24 cellular contexts compared by ENCODE assay signal in the genomic region with DNA sequence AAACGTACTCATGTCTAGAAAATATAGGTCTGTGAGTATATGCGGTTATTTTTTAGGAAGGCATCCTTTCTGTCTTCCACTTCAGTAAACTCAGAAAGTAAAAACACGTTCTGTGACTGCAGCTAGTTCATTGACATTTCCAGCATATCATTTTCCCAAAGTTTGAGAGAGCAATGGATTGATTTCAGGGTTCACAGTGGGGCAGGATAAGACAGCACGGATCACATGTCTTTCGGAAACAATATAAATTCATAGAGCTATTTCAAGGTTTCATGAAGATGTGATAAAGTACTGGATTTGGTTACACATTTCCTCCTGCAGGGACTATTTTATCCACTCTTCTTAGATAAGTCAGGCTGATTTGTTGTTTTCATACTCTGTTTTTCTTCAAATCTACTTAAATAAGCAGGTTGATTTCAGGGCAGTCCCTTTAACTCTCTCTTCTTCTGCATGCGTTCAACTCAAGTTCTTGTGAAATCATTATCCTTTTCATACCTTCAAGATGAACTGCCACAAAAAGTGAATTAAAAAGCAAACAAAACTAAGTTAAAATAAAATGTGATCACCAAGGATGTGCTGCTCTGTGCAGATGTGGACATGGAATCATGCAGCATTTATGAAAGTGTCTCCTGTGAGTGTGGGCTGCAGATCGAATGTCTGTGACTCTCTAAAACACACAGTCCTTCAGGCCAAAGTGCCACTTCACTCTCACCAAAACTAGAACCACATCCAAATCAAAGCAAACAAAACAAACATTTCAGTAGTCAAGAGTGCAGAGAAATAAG.
DNase-seq lines count a peak whose midpoint lies in the region; ATAC-seq, FAIRE-seq and TF ChIP-seq lines count a peak whose summit lies in the region.
"Had no signal": no experiment of that assay in that cellular context is flagged by ENCODE, and none has a peak within 500 bp of the region (broad histone marks: within the 10 kb centered on the region; RNA-seq: fewer than 3 reads in every experiment).

No MANE protein-coding gene starts in this region.

- peak overlapping the region; percentile 0 for H3K27ac Mint-ChIP-seq in chondrocyte (ENCODE audit: unreplicated experiment)
- peak overlapping the region; percentile 81 for H3K27ac Mint-ChIP-seq in nephron progenitor cell
- H3K27ac Mint-ChIP-seq: activated naive CD4-positive, alpha-beta T cell treated with anti-CD3 and anti-CD28 coated beads, Interleukin-2, amount 10 ng/mL, durations not matched to agents 7 days and 5 days; stimulated activated naive CD8-positive, alpha-beta T cell treated with anti-CD3 and anti-CD28 coated beads, Interleukin-15, amount 100 ng/mL, for 72 hours; T-cell had no signal

- TF ChIP-seq CTCF in D721Med (IDR thresholded peaks at IDR 0.05; ENCODE audit: insufficient read depth, missing control alignments) (no peak), chondrocyte (IDR thresholded peaks at IDR 0.05) (no peak), nephron progenitor cell (IDR thresholded peaks at IDR 0.05) (no peak)

- H3K36me3 Mint-ChIP-seq in chondrocyte (ENCODE audit: low read depth) (no peaks in the 10 kb centered on the region), nephron progenitor cell (ENCODE audit: low read depth) (no peaks in the 10 kb centered on the region)
- H3K36me3 Mint-ChIP-seq: activated naive CD4-positive, alpha-beta T cell treated with anti-CD3 and anti-CD28 coated beads, Interleukin-2, amount 10 ng/mL, durations not matched to agents 7 days and 5 days; T-cell had no signal

- peaks cover 39% of the 10 kb centered on the region for H3K4me1 Mint-ChIP-seq in chondrocyte (ENCODE audit: low read depth)
- peaks cover 52% of the 10 kb centered on the region for H3K4me1 Mint-ChIP-seq in nephron progenitor cell
- H3K4me1 Mint-ChIP-seq: activated naive CD4-positive, alpha-beta T cell treated with anti-CD3 and anti-CD28 coated beads, Interleukin-2, amount 10 ng/mL, durations not matched to agents 7 days and 5 days; stimulated activated naive CD8-positive, alpha-beta T cell treated with anti-CD3 and anti-CD28 coated beads, Interleukin-15, amount 100 ng/mL, for 72 hours; T-cell had no signal

- peak; percentile 16 for FAIRE-seq in D721Med (lab: Jason Lieb, UNC)
- no peak for FAIRE-seq in urothelium cell line (lab: Jason Lieb, UNC)
- FAIRE-seq: frontal cortex, kidney, TTC549 had no signal

- no peak for ATAC-seq in HG03432 (IDR thresholded peaks at IDR 0.05; ENCODE audit: unreplicated experiment)
- ATAC-seq: stimulated activated naive CD8-positive, alpha-beta T cell treated with anti-CD3 and anti-CD28 coated beads, Interleukin-15, amount 100 ng/mL, for 72 hours; T-cell had no signal

- H3K9me3 Mint-ChIP-seq in chondrocyte (ENCODE audit: low read depth) (no peaks in the 10 kb centered on the region), nephron progenitor cell (no peaks in the 10 kb centered on the region)
- H3K9me3 Mint-ChIP-seq: activated naive CD4-positive, alpha-beta T cell treated with anti-CD3 and anti-CD28 coated beads, Interleukin-2, amount 10 ng/mL, durations not matched to agents 7 days and 5 days; stimulated activated naive CD8-positive, alpha-beta T cell treated with anti-CD3 and anti-CD28 coated beads, Interleukin-15, amount 100 ng/mL, for 72 hours; T-cell had no signal

- H3K27me3 Mint-ChIP-seq in chondrocyte (ENCODE audit: low read depth) = no peaks in the 10 kb centered on the region
- peaks cover 4% of the 10 kb centered on the region for H3K27me3 Mint-ChIP-seq in nephron progenitor cell (ENCODE audit: low read depth, poor library complexity)
- H3K27me3 Mint-ChIP-seq: activated naive CD4-positive, alpha-beta T cell treated with anti-CD3 and anti-CD28 coated beads, Interleukin-2, amount 10 ng/mL, durations not matched to agents 7 days and 5 days; stimulated activated naive CD8-positive, alpha-beta T cell treated with anti-CD3 and anti-CD28 coated beads, Interleukin-15, amount 100 ng/mL, for 72 hours; T-cell had no signal

- DNase-seq in D721Med (ENCODE audit: insufficient read length, low spot score) = no peak
- peak; percentile 56 for DNase-seq in NCI-H2029 treated with DMSO at 0.1 percent for 48 hours (lab: John Stamatoyannopoulos, UW)
- DNase-seq in chondrocyte (ENCODE audit: low spot score) = no peak
- DNase-seq in nephron progenitor cell = no peak
- DNase-seq in activated gamma-delta T cell treated with Interleukin-2 at 50 U/mL for 16 hours = no peak
- no peak for DNase-seq in NCI-H2107 (lab: John Stamatoyannopoulos, UW)
- DNase-seq in urothelium cell line (ENCODE audit: low spot score) = no peak
- DNase-seq: activated CD4-positive, alpha-beta T cell treated with anti-CD3 and anti-CD28 coated beads for 1 hour; activated naive CD4-positive, alpha-beta T cell treated with anti-CD3 and anti-CD28 coated beads, Interleukin-2, amount 10 ng/mL, durations not matched to agents 7 days and 5 days; activated T-cell treated with anti-CD3 and anti-CD28 coated beads, Interleukin-2, amount 50 U/mL, for 48 hours; aorta; C1 segment of cervical spinal cord; Calu3; effector memory CD4-positive, alpha-beta T cell; EL; kidney; NK-92 treated with Interleukin-12 subunit alpha and Interleukin-12 subunit beta, amount 100 ng/mL, for 24 hours; SIG-M5; stimulated activated naive CD8-positive, alpha-beta T cell treated with anti-CD3 and anti-CD28 coated beads, Interleukin-15, amount 100 ng/mL, for 72 hours; T-cell; upper lobe of left lung had no signal

- no peak overlapping the region for H3K4me3 Mint-ChIP-seq in chondrocyte (ENCODE audit: unreplicated experiment)
- H3K4me3 Mint-ChIP-seq in nephron progenitor cell = no peak overlapping the region
- H3K4me3 Mint-ChIP-seq: activated naive CD4-positive, alpha-beta T cell treated with anti-CD3 and anti-CD28 coated beads, Interleukin-2, amount 10 ng/mL, durations not matched to agents 7 days and 5 days; stimulated activated naive CD8-positive, alpha-beta T cell treated with anti-CD3 and anti-CD28 coated beads, Interleukin-15, amount 100 ng/mL, for 72 hours; T-cell had no signal
